ENCODE assay signal across 1 cellular context in the genomic region with DNA sequence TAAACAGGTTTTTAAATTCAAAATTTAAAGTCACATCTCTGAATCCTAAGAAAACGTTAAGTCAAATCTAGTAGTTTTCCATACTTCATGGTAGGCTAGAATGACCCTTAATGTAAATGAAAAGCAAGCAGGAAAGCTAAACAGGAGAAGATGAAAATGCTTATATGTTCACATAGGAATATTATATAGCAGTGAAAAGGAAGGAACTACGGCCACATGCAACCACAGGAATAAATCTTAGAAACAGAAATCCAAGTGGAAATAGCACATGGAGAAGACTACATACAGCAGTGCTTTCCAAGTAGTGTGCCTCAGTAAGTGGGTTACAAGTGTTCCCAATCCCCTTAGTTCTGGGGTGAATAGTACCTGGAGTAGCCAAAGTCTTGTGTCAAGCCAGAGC.
TF ChIP-seq lines count a peak whose summit lies in the region.

No MANE protein-coding gene starts in this region.

TF ChIP-seq in K562, 482 proteins besides CTCF, POLR2A, EP300 and RAD21:
- TF ChIP-seq, protein P1, sequence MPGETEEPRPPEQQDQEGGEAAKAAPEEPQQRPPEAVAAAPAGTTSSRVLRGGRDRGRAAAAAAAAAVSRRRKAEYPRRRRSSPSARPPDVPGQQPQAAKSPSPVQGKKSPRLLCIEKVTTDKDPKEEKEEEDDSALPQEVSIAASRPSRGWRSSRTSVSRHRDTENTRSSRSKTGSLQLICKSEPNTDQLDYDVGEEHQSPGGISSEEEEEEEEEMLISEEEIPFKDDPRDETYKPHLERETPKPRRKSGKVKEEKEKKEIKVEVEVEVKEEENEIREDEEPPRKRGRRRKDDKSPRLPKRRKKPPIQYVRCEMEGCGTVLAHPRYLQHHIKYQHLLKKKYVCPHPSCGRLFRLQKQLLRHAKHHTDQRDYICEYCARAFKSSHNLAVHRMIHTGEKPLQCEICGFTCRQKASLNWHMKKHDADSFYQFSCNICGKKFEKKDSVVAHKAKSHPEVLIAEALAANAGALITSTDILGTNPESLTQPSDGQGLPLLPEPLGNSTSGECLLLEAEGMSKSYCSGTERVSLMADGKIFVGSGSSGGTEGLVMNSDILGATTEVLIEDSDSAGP (CRISPR knock-in tag; IDR thresholded peaks at IDR 0.05): no peak
- peak; percentile 59 for TF ChIP-seq ZNF146 (CRISPR knock-in tag; IDR thresholded peaks at IDR 0.05; ENCODE audit: unreplicated experiment)
